ENCODE assay signal across 20 cellular contexts in genomic region chr6:15376900-15377487, GRCh38.
"Had no signal": no experiment of that assay in that cellular context is flagged by ENCODE, and none has a peak within 500 bp of the region (broad histone marks: within the 10 kb centered on the region; RNA-seq: fewer than 3 reads in every experiment).

No MANE protein-coding gene starts in this region.

- H3K27me3 Mint-ChIP-seq: activated CD4-positive, alpha-beta memory T cell treated with anti-CD3 and anti-CD28 coated beads for 36 hours; activated CD4-positive, alpha-beta T cell treated with anti-CD3 and anti-CD28 coated beads for 36 hours; activated naive CD8-positive, alpha-beta T cell; naive thymus-derived CD8-positive, alpha-beta T cell; T-cell had no signal

- H3K4me3 Mint-ChIP-seq: activated CD4-positive, alpha-beta memory T cell treated with anti-CD3 and anti-CD28 coated beads for 36 hours; activated CD4-positive, alpha-beta T cell treated with anti-CD3 and anti-CD28 coated beads for 36 hours; activated naive CD8-positive, alpha-beta T cell; T-cell had no signal

- ATAC-seq: activated CD4-positive, alpha-beta T cell treated with anti-CD3 and anti-CD28 coated beads for 36 hours; naive thymus-derived CD8-positive, alpha-beta T cell; SK-N-SH treated with all-trans-retinoic acid at 6 μM for 48 hours; T-cell had no signal

- DNase-seq: activated CD4-positive, alpha-beta memory T cell treated with anti-CD3 and anti-CD28 coated beads for 36 hours; activated CD4-positive, alpha-beta T cell treated with anti-CD3 and anti-CD28 coated beads for 36 hours; activated gamma-delta T cell; activated T-cell treated with anti-CD3 and anti-CD28 coated beads, Interleukin-2, amount 50 U/mL, for 1 hour; cerebellar nuclear complex; cortex of kidney; left cardiac atrium; mesendoderm; naive thymus-derived CD8-positive, alpha-beta T cell; posterior cingulate gyrus; retina; SHP77 treated with DMSO at 0.1 percent for 48 hours; stimulated activated CD4-positive, alpha-beta T cell treated with anti-CD3 and anti-CD28 coated beads, Interleukin-12 subunit alpha, Interleukin-12 subunit beta, amount 100 ng/mL, for 4 hours; stimulated activated CD4-positive, alpha-beta T cell treated with anti-CD3 and anti-CD28 coated beads, Interleukin-1b, Interleukin-23, amount 100 ng/mL, for 48 hours; stimulated activated CD8-positive, alpha-beta memory T cell treated with anti-CD3 and anti-CD28 coated beads, Interleukin-4, amount 100 ng/mL, for 48 hours; stimulated activated naive CD4-positive, alpha-beta T cell treated with Interleukin-2 at 50 U/mL for 16 hours; T-cell; upper lobe of left lung had no signal

- H3K27ac Mint-ChIP-seq: activated CD4-positive, alpha-beta memory T cell treated with anti-CD3 and anti-CD28 coated beads for 36 hours; activated CD4-positive, alpha-beta T cell treated with anti-CD3 and anti-CD28 coated beads for 36 hours; activated naive CD8-positive, alpha-beta T cell had no signal

- H3K9me3 Mint-ChIP-seq: activated CD4-positive, alpha-beta memory T cell treated with anti-CD3 and anti-CD28 coated beads for 36 hours; T-cell had no signal
